Comparison of ENCODE assay signal across 1 cellular context in the genomic region with DNA sequence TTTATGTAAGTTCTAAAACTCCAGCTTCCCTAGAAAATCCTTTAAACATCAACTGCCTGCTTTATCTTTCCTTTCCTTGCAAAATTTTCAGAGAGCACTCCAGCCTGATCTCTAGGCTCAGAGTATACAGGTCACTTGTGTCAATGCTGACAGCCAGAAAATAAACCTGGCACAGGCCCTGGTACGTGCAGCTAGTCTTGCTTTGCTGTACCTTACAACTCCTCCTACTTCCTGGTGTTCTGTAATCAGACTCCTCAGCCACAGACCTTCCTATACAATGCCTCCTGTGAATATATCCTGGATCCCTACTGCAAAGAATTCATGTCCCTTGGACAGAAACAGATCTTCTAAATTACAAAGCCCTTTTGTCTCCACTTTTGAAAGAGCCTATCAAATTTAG.
TF ChIP-seq lines count a peak whose summit lies in the region.

No MANE protein-coding gene starts in this region.

TF ChIP-seq in HepG2, 621 proteins besides CTCF, POLR2A, EP300 and RAD21 (continued from another document and continues in another):
- TF ChIP-seq, protein P1, sequence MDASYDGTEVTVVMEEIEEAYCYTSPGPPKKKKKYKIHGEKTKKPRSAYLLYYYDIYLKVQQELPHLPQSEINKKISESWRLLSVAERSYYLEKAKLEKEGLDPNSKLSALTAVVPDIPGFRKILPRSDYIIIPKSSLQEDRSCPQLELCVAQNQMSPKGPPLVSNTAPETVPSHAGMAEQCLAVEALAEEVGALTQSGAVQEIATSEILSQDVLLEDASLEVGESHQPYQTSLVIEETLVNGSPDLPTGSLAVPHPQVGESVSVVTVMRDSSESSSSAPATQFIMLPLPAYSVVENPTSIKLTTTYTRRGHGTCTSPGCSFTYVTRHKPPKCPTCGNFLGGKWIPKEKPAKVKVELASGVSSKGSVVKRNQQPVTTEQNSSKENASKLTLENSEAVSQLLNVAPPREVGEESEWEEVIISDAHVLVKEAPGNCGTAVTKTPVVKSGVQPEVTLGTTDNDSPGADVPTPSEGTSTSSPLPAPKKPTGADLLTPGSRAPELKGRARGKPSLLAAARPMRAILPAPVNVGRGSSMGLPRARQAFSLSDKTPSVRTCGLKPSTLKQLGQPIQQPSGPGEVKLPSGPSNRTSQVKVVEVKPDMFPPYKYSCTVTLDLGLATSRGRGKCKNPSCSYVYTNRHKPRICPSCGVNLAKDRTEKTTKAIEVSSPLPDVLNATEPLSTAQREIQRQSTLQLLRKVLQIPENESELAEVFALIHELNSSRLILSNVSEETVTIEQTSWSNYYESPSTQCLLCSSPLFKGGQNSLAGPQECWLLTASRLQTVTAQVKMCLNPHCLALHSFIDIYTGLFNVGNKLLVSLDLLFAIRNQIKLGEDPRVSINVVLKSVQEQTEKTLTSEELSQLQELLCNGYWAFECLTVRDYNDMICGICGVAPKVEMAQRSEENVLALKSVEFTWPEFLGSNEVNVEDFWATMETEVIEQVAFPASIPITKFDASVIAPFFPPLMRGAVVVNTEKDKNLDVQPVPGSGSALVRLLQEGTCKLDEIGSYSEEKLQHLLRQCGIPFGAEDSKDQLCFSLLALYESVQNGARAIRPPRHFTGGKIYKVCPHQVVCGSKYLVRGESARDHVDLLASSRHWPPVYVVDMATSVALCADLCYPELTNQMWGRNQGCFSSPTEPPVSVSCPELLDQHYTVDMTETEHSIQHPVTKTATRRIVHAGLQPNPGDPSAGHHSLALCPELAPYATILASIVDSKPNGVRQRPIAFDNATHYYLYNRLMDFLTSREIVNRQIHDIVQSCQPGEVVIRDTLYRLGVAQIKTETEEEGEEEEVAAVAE (CRISPR knock-in tag; IDR thresholded peaks at IDR 0.05; ENCODE audit: borderline replicate concordance): peak; percentile 40; the same call in 1 of the 2 replicates
- peak; percentile 91 for TF ChIP-seq ZSCAN29 (CRISPR knock-in tag; conservative IDR thresholded peaks at IDR 0.05)
- TF ChIP-seq MAFK (conservative IDR thresholded peaks at IDR 0.05 in 1 of 2, IDR thresholded peaks at IDR 0.05 in 1 of 2; ENCODE audit: low read length in 2 of 2): peak in 1 of 2 experiments; percentile 48; a peak in 1 of 4 replicates
- TF ChIP-seq ETV5 (CRISPR knock-in tag; IDR thresholded peaks at IDR 0.05; ENCODE audit: borderline replicate concordance): peak; percentile 99
- no peak for TF ChIP-seq ZNF674 (CRISPR knock-in tag; IDR thresholded peaks at IDR 0.05; ENCODE audit: low read depth)
- peak; percentile 52 for TF ChIP-seq ZNF124 (CRISPR knock-in tag; IDR thresholded peaks at IDR 0.05)
- no peak for TF ChIP-seq ZNF24 (IDR thresholded peaks at IDR 0.05)
- TF ChIP-seq ZNF572 (CRISPR knock-in tag; IDR thresholded peaks at IDR 0.05): peak; percentile 100
- TF ChIP-seq IKZF4 (CRISPR knock-in tag; IDR thresholded peaks at IDR 0.05; ENCODE audit: borderline replicate concordance, low read depth, not compliant biosample characterization): no peak
- no peak for TF ChIP-seq GABPA (IDR thresholded peaks at IDR 0.05; ENCODE audit: low read depth, low read length)
- peak; percentile 60 for TF ChIP-seq GABPA (CRISPR knock-in tag; IDR thresholded peaks at IDR 0.05; ENCODE audit: low read depth)
- 0 out of 2 replicates have a peak, but pooled peaks have one; percentile 43 for TF ChIP-seq HOXA5 (CRISPR knock-in tag; IDR thresholded peaks at IDR 0.05)
- peak; percentile 56; the same call in 1 of the 2 replicates for TF ChIP-seq KMT2A (CRISPR knock-in tag; IDR thresholded peaks at IDR 0.05)
- TF ChIP-seq, protein P2, sequence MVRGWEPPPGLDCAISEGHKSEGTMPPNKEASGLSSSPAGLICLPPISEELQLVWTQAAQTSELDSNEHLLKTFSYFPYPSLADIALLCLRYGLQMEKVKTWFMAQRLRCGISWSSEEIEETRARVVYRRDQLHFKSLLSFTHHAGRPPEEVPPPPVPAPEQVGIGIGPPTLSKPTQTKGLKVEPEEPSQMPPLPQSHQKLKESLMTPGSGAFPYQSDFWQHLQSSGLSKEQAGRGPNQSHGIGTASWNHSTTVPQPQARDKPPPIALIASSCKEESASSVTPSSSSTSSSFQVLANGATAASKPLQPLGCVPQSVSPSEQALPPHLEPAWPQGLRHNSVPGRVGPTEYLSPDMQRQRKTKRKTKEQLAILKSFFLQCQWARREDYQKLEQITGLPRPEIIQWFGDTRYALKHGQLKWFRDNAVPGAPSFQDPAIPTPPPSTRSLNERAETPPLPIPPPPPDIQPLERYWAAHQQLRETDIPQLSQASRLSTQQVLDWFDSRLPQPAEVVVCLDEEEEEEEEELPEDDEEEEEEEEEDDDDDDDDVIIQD (CRISPR knock-in tag; IDR thresholded peaks at IDR 0.05; ENCODE audit: low read depth): peak; percentile 86
- no peak for TF ChIP-seq ZNF589 (CRISPR knock-in tag; conservative IDR thresholded peaks at IDR 0.05)
- TF ChIP-seq ATRX (CRISPR knock-in tag; IDR thresholded peaks at IDR 0.05; ENCODE audit: borderline replicate concordance): no peak
- peak; percentile 34; the same call in 1 of the 2 replicates for TF ChIP-seq TAF1 (CRISPR knock-in tag; IDR thresholded peaks at IDR 0.05)
- TF ChIP-seq CHCHD3 (CRISPR knock-in tag; IDR thresholded peaks at IDR 0.05): no peak
- peak; percentile 77 for TF ChIP-seq ZNF263 (CRISPR knock-in tag; IDR thresholded peaks at IDR 0.05)
- TF ChIP-seq, protein P3, sequence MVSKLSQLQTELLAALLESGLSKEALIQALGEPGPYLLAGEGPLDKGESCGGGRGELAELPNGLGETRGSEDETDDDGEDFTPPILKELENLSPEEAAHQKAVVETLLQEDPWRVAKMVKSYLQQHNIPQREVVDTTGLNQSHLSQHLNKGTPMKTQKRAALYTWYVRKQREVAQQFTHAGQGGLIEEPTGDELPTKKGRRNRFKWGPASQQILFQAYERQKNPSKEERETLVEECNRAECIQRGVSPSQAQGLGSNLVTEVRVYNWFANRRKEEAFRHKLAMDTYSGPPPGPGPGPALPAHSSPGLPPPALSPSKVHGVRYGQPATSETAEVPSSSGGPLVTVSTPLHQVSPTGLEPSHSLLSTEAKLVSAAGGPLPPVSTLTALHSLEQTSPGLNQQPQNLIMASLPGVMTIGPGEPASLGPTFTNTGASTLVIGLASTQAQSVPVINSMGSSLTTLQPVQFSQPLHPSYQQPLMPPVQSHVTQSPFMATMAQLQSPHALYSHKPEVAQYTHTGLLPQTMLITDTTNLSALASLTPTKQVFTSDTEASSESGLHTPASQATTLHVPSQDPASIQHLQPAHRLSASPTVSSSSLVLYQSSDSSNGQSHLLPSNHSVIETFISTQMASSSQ (IDR thresholded peaks at IDR 0.05; ENCODE audit: low read depth): peak; percentile 63; the same call in 1 of the 2 replicates
- TF ChIP-seq, protein P3 (CRISPR knock-in tag; IDR thresholded peaks at IDR 0.05; ENCODE audit: borderline replicate concordance): peak; percentile 69; the same call in 1 of the 2 replicates
- TF ChIP-seq ZNF652 (CRISPR knock-in tag; IDR thresholded peaks at IDR 0.05; ENCODE audit: borderline replicate concordance, low read depth): peak; percentile 40; the same call in 1 of the 2 replicates
- no peak for TF ChIP-seq ZNF879 (CRISPR knock-in tag; IDR thresholded peaks at IDR 0.05)
- 0 out of 2 replicates have a peak, but pooled peaks have one; percentile 37 for TF ChIP-seq ZIK1 (CRISPR knock-in tag; IDR thresholded peaks at IDR 0.05; ENCODE audit: borderline replicate concordance, low read depth)
- TF ChIP-seq, protein P4, sequence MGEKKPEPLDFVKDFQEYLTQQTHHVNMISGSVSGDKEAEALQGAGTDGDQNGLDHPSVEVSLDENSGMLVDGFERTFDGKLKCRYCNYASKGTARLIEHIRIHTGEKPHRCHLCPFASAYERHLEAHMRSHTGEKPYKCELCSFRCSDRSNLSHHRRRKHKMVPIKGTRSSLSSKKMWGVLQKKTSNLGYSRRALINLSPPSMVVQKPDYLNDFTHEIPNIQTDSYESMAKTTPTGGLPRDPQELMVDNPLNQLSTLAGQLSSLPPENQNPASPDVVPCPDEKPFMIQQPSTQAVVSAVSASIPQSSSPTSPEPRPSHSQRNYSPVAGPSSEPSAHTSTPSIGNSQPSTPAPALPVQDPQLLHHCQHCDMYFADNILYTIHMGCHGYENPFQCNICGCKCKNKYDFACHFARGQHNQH (CRISPR knock-in tag; IDR thresholded peaks at IDR 0.05): peak; percentile 90
- TF ChIP-seq AGO2 (optimal IDR thresholded peaks at IDR 0.05; ENCODE audit: low read depth, low read length): no peak
- 0 out of 2 replicates have a peak, but pooled peaks have one; percentile 42 for TF ChIP-seq ZNF34 (CRISPR knock-in tag; IDR thresholded peaks at IDR 0.05; ENCODE audit: borderline replicate concordance)
- no peak for TF ChIP-seq ZNF143 (CRISPR knock-in tag; IDR thresholded peaks at IDR 0.05)
- no peak for TF ChIP-seq SALL2 (CRISPR knock-in tag; IDR thresholded peaks at IDR 0.05)
- TF ChIP-seq, protein P5, sequence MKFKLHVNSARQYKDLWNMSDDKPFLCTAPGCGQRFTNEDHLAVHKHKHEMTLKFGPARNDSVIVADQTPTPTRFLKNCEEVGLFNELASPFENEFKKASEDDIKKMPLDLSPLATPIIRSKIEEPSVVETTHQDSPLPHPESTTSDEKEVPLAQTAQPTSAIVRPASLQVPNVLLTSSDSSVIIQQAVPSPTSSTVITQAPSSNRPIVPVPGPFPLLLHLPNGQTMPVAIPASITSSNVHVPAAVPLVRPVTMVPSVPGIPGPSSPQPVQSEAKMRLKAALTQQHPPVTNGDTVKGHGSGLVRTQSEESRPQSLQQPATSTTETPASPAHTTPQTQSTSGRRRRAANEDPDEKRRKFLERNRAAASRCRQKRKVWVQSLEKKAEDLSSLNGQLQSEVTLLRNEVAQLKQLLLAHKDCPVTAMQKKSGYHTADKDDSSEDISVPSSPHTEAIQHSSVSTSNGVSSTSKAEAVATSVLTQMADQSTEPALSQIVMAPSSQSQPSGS (CRISPR knock-in tag; IDR thresholded peaks at IDR 0.05): no peak
- TF ChIP-seq REXO4 (CRISPR knock-in tag; IDR thresholded peaks at IDR 0.05; ENCODE audit: borderline replicate concordance): no peak
- TF ChIP-seq, protein P6, sequence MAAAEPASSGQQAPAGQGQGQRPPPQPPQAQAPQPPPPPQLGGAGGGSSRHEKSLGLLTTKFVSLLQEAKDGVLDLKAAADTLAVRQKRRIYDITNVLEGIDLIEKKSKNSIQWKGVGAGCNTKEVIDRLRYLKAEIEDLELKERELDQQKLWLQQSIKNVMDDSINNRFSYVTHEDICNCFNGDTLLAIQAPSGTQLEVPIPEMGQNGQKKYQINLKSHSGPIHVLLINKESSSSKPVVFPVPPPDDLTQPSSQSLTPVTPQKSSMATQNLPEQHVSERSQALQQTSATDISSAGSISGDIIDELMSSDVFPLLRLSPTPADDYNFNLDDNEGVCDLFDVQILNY (CRISPR knock-in tag; conservative IDR thresholded peaks at IDR 0.05): no peak
- no peak for TF ChIP-seq ZSCAN20 (CRISPR knock-in tag; IDR thresholded peaks at IDR 0.05; ENCODE audit: borderline replicate concordance)
- peak; percentile 63; the same call in 1 of the 2 replicates for TF ChIP-seq RXRA (CRISPR knock-in tag; IDR thresholded peaks at IDR 0.05)
- peak; percentile 71; the same call in 1 of the 2 replicates for TF ChIP-seq FOXO1 (CRISPR knock-in tag; IDR thresholded peaks at IDR 0.05)
- TF ChIP-seq WIZ (CRISPR knock-in tag; IDR thresholded peaks at IDR 0.05): no peak
- no peak for TF ChIP-seq SP1 (IDR thresholded peaks at IDR 0.05)
- TF ChIP-seq SP1 (CRISPR knock-in tag; IDR thresholded peaks at IDR 0.05): no peak
- TF ChIP-seq MTA1 (CRISPR knock-in tag; IDR thresholded peaks at IDR 0.05; ENCODE audit: borderline replicate concordance): peak; percentile 35; the same call in 1 of the 2 replicates
- TF ChIP-seq PTBP1 (IDR thresholded peaks at IDR 0.05; ENCODE audit: low read depth, low read length, poor library complexity, severe bottlenecking): no peak
- TF ChIP-seq, protein P7, sequence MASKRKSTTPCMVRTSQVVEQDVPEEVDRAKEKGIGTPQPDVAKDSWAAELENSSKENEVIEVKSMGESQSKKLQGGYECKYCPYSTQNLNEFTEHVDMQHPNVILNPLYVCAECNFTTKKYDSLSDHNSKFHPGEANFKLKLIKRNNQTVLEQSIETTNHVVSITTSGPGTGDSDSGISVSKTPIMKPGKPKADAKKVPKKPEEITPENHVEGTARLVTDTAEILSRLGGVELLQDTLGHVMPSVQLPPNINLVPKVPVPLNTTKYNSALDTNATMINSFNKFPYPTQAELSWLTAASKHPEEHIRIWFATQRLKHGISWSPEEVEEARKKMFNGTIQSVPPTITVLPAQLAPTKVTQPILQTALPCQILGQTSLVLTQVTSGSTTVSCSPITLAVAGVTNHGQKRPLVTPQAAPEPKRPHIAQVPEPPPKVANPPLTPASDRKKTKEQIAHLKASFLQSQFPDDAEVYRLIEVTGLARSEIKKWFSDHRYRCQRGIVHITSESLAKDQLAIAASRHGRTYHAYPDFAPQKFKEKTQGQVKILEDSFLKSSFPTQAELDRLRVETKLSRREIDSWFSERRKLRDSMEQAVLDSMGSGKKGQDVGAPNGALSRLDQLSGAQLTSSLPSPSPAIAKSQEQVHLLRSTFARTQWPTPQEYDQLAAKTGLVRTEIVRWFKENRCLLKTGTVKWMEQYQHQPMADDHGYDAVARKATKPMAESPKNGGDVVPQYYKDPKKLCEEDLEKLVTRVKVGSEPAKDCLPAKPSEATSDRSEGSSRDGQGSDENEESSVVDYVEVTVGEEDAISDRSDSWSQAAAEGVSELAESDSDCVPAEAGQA (IDR thresholded peaks at IDR 0.05; ENCODE audit: low read depth): no peak
- TF ChIP-seq, protein P7 (CRISPR knock-in tag; IDR thresholded peaks at IDR 0.05; ENCODE audit: borderline replicate concordance): peak; percentile 30; the same call in 1 of the 2 replicates
